8 cellular contexts compared by ENCODE assay signal in the genomic region with DNA sequence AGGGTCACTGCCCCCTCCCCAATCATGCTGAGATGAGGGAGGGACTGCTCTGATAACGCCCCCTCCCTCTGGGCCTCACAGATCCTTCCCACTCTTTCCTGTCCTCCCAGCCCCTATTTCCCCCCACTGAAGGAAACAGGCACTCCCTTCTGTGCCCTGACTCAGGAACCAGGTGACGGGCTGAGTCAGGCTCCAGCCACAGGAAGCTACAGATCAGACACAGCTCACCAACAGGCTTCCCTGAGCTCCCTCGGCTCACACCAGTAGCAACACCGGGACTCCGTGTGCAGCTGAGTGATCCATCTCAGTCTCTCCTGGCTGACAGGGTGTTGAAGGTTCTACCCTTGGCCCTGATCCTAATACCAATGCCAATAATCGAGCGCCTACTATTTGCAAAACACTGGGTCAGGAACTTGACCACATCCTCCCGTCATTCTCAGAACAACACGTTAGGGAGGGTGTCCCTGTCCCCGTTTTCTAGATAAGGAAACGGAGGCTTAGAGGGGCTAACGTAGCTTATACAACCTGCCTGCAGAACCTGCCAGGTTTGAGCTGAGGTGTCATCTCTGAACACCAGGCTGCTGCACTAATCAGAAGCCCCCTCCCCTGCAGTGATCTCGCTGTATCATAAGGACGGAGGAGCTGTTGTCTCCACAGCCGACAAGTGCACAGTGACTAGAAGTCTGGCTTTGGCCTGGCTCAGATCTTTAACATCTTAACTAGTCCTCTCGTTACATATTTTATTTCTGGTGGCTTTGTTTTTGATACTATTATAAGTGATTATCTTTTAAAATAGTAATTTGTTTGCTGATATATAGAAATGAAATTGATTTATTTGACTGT. TPM values are rescaled to one million over a fixed set of nuclear protein-coding genes. Genes with fewer than 3 reads are reported as not detected.
DNase-seq lines count a peak whose midpoint lies in the region; ATAC-seq, FAIRE-seq and TF ChIP-seq lines count a peak whose summit lies in the region.
"Not testable (repeated sequence)": the region's sequence is repeated elsewhere in the genome, so short reads cannot be mapped to it uniquely, and the experiment has no call there.

No MANE protein-coding gene starts in this region.

- not testable (repeated sequence) for H3K9me2 ChIP-seq in SK-N-SH

- H3K27me3 ChIP-seq in BLaER1; SK-N-SH (ENCODE audit: insufficient read depth); K562 (ENCODE audit: control insufficient read depth in 2 of 2, insufficient read depth in 2 of 2, low read length in 2 of 2): not testable (repeated sequence)

- BruUV-seq in K562 (replicated peaks; lab: Mats Ljungman, UMichigan) = not testable (repeated sequence)

- peaks cover 31% of the 10 kb centered on the region for H3K36me3 Mint-ChIP-seq in activated CD8-positive, alpha-beta T cell treated with anti-CD3 and anti-CD28 coated beads, Interleukin-2, amount 10 ng/mL, durations not matched to agents 7 days and 5 days (ENCODE audit: low read depth)

- CTCF ChIA-PET in SK-N-SH (lab: Yijun Ruan, JAX); K562 (lab: Yijun Ruan, JAX; ENCODE audit: low intra/inter-chr PET ratio): not testable (repeated sequence)
- CTCF ChIA-PET in activated CD8-positive, alpha-beta T cell treated with anti-CD3 and anti-CD28 coated beads, Interleukin-2, amount 10 ng/mL, durations not matched to agents 7 days and 5 days (lab: Charles Lee) = interaction anchor here (1.2 kb wide), 2 partner anchors 18 to 61 kb away, joined by 3 to 5 read pairs; no protein-coding TSS in a partner anchor

- peaks cover 42% of the 10 kb centered on the region for H3K4me1 Mint-ChIP-seq in activated CD8-positive, alpha-beta T cell treated with anti-CD3 and anti-CD28 coated beads, Interleukin-2, amount 10 ng/mL, durations not matched to agents 7 days and 5 days (ENCODE audit: low read depth)

- not testable (repeated sequence) for H4K20me1 ChIP-seq in BLaER1; SK-N-SH (ENCODE audit: insufficient read depth); K562 (replicated peaks; ENCODE audit: control insufficient read depth, insufficient read depth, low read length)

- peak overlapping the region; percentile 58 for H3K4me3 Mint-ChIP-seq in activated CD8-positive, alpha-beta T cell treated with anti-CD3 and anti-CD28 coated beads, Interleukin-2, amount 10 ng/mL, durations not matched to agents 7 days and 5 days

- not testable (repeated sequence) for TF ChIP-seq RAD21 in SK-N-SH (IDR thresholded peaks at IDR 0.05; ENCODE audit: low read length); K562 (CRISPR knock-in tag; conservative IDR thresholded peaks at IDR 0.05 in 1 of 2, IDR thresholded peaks at IDR 0.05 in 1 of 2)

- POLR2A ChIA-PET in SK-N-SH (lab: Yijun Ruan, JAX) = not testable (repeated sequence)
- POLR2A ChIA-PET in activated CD8-positive, alpha-beta T cell treated with anti-CD3 and anti-CD28 coated beads, Interleukin-2, amount 10 ng/mL, durations not matched to agents 7 days and 5 days (lab: Charles Lee) = interaction anchor here (0.8 kb wide), 1 partner anchor 138 kb away, joined by 4 read pairs; no protein-coding TSS in a partner anchor
- POLR2A ChIA-PET in K562 (lab: Yijun Ruan, JAX) = interaction anchor here (1.1 kb wide), 1 partner anchor 297 kb away, joined by 3 read pairs; no protein-coding TSS in a partner anchor

- in situ Hi-C loops in K562 (cut with MboI) = loop anchor here (25.0 kb wide), 1 partner anchor 1066 kb away; the partner anchor contains the start of gene LRRC37A2

- not testable (repeated sequence) for TF ChIP-seq CTCF in SK-N-SH (IDR thresholded peaks at IDR 0.05); K562 (IDR thresholded peaks at IDR 0.05 in 2 of 3, conservative IDR thresholded peaks at IDR 0.05 in 1 of 3; ENCODE audit: insufficient read depth in 2 of 3, low read depth in 1 of 3, low read length in 3 of 3)

- not testable (repeated sequence) for H3K4me3 ChIP-seq in BLaER1; SK-N-SH (ENCODE audit: low read depth in 2 of 2, low read length in 1 of 2)
- H3K4me3 ChIP-seq in K562 = 0 out of 2 replicates have a peak overlapping the region, but pooled peaks have one; percentile 8

- TF ChIP-seq EP300 in SK-N-SH (IDR thresholded peaks at IDR 0.05; ENCODE audit: borderline replicate concordance in 1 of 2, low read depth in 1 of 2, low read length in 1 of 2); K562 (IDR thresholded peaks at IDR 0.05; ENCODE audit: low read length): not testable (repeated sequence)

- not testable (repeated sequence) for H3K9me1 ChIP-seq in K562 (ENCODE audit: control insufficient read depth, insufficient read depth, low read length)

- peak; percentile 95 for FAIRE-seq in K562 (lab: Jason Lieb, UNC)

- H3K9ac ChIP-seq in BLaER1, SK-N-SH: not testable (repeated sequence)
- peak overlapping the region in 1 of 2 experiments; percentile 64; a peak in 2 of 4 replicates for H3K9ac ChIP-seq in K562 (ENCODE audit: insufficient read depth in 1 of 2, low read depth in 2 of 2, low read length in 2 of 2)

- not testable (repeated sequence) for H3K9me3 Mint-ChIP-seq in activated CD8-positive, alpha-beta T cell treated with anti-CD3 and anti-CD28 coated beads, Interleukin-2, amount 10 ng/mL, durations not matched to agents 7 days and 5 days (ENCODE audit: insufficient read depth)

- intact Hi-C loops in K562 (cut with micrococcal nuclease) = not testable (repeated sequence)

- H3K27ac Mint-ChIP-seq in activated CD8-positive, alpha-beta T cell treated with anti-CD3 and anti-CD28 coated beads, Interleukin-2, amount 10 ng/mL, durations not matched to agents 7 days and 5 days = peak overlapping the region; percentile 83

- peaks cover 97% of the 10 kb centered on the region for H3K4me1 ChIP-seq in BLaER1
- not testable (repeated sequence) for H3K4me1 ChIP-seq in SK-N-SH (ENCODE audit: control insufficient read depth in 1 of 2, insufficient read depth in 2 of 2, low read depth in 1 of 2, low read length in 1 of 2); K562 (replicated peaks in 1 of 2; ENCODE audit: control insufficient read depth in 2 of 2, insufficient read depth in 2 of 2, low read length in 2 of 2)

- H3K9me3 ChIP-seq in BLaER1; SK-N-SH; K562 (replicated peaks; ENCODE audit: control insufficient read depth, insufficient read depth, low read depth, low read length): not testable (repeated sequence)

- WGBS in SK-N-SH (ENCODE audit: low lambda C conversion rate) = 78% methylated on average over 14 of the region's 16 CpGs
- 5% methylated on average over 11 of the region's 16 CpGs for WGBS in K562 (ENCODE audit: insufficient coverage, low coverage, missing lambda C conversion rate)

- H3K4me2 ChIP-seq in BLaER1 (peak overlapping the region; percentile 76), K562 (ENCODE audit: insufficient read depth, low read length) (peak overlapping the region; percentile 76)
- H3K4me2 ChIP-seq in SK-N-SH = not testable (repeated sequence)

- H3F3A ChIP-seq in SK-N-SH (replicated peaks; ENCODE audit: insufficient read depth) = not testable (repeated sequence)

- not testable (repeated sequence) for H3K27me3 Mint-ChIP-seq in activated CD8-positive, alpha-beta T cell treated with anti-CD3 and anti-CD28 coated beads, Interleukin-2, amount 10 ng/mL, durations not matched to agents 7 days and 5 days (ENCODE audit: low read depth)

- 0 out of 2 replicates have a peak overlapping the region, but pooled peaks have one; percentile 18 for H3K27ac ChIP-seq in BLaER1
- not testable (repeated sequence) for H3K27ac ChIP-seq in SK-N-SH (ENCODE audit: low read depth in 2 of 2, low read length in 1 of 2)
- peak overlapping the region; percentile 69; the same call in 2 of the 3 replicates for H3K27ac ChIP-seq in K562 (ENCODE audit: extremely low read depth, low read depth, low read length)

- peak; percentile 69 for DNase-seq in HK-2 (ENCODE audit: unreplicated experiment)
- not testable (repeated sequence) for DNase-seq in SK-N-SH
- peak; percentile 64 for DNase-seq in activated CD8-positive, alpha-beta T cell treated with anti-CD3 and anti-CD28 coated beads, Interleukin-2, amount 10 ng/mL, durations not matched to agents 7 days and 5 days
- DNase-seq in K562 (ENCODE audit: extremely low read depth in 1 of 4, low spot score in 3 of 4) = peak; percentile 41 to 70 (median 52)
- DNase-seq in glomerular visceral epithelial cell (ENCODE audit: extremely low spot score) = peak; percentile 73
- peak; percentile 87 to 92 for DNase-seq in lung microvascular endothelial cell (ENCODE audit: low read depth in 2 of 2)
- DNase-seq in stimulated activated CD4-positive, alpha-beta T cell treated with anti-CD3 and anti-CD28 coated beads, Interleukin-1b, Interleukin-23, amount 100 ng/mL, for 48 hours = peak; percentile 50

- peak; percentile 95 for ATAC-seq in activated CD8-positive, alpha-beta T cell treated with anti-CD3 and anti-CD28 coated beads, Interleukin-2, amount 10 ng/mL, durations not matched to agents 7 days and 5 days
- ATAC-seq in K562 = peak; percentile 95

- not testable (repeated sequence) for TF ChIP-seq POLR2A in K562 (conservative IDR thresholded peaks at IDR 0.05)

- not testable (repeated sequence) for H3K79me2 ChIP-seq in SK-N-SH (ENCODE audit: insufficient read depth); K562 (ENCODE audit: control insufficient read depth, insufficient read depth, low read length)

- not testable (repeated sequence) for H2AFZ ChIP-seq in SK-N-SH (ENCODE audit: low read depth)
- H2AFZ ChIP-seq in K562 (ENCODE audit: low read depth, low read length) = peak overlapping the region; percentile 87

- not testable (repeated sequence) for H3K36me3 ChIP-seq in BLaER1; SK-N-SH (replicated peaks in 1 of 2; ENCODE audit: control insufficient read depth in 1 of 2, insufficient read depth in 2 of 2, low read length in 1 of 2); K562 (ENCODE audit: control insufficient read depth, insufficient read depth, low read length)

RNA-seq across cellular contexts. Expression of gene ARHGAP27, which starts 13.5 kb away (rescaled TPM):
- polyA plus RNA-seq in SK-N-SH (2012; rRNA removed) = 2.1 and 4.3 TPM in 2 replicates
- polyA plus RNA-seq in SK-N-SH (2012; cell fraction: cytosol; rRNA removed) = 0.75 and 0.89 TPM in 2 replicates
- 25.3 and 25.5 TPM in 2 replicates for polyA plus RNA-seq in SK-N-SH (2012; cell fraction: nucleus; rRNA removed)
- total RNA-seq in activated CD8-positive, alpha-beta T cell treated with anti-CD3 and anti-CD28 coated beads, Interleukin-2, amount 10 ng/mL, durations not matched to agents 7 days and 5 days = 100 to 1,000 TPM; 100 to 106 TPM
- 9.9 and 43.4 TPM in 2 replicates for total RNA-seq in K562 (2011; cell fraction: chromatin; rRNA removed; ENCODE audit: low replicate concordance)
- total RNA-seq in K562 (2011; cell fraction: nucleolus; rRNA removed) = 15.5 and 24.8 TPM in 2 replicates
- total RNA-seq in K562 (2011; cell fraction: nucleoplasm; rRNA removed) = 11.3 and 12.3 TPM in 2 replicates
- total RNA-seq in K562 (2014; rRNA removed) = 2.7 and 3.4 TPM in 2 replicates
- 0.64 and 1.1 TPM in 2 replicates for total RNA-seq in K562 (2014; rRNA removed; fragmentation: Illumina TruSeq; extraction: Trizol)
- 1.2 and 2.1 TPM in 2 replicates for total RNA-seq in K562 (2015; rRNA removed; fragmentation: Illumina TruSeq; extraction: Trizol)
- total RNA-seq in K562 (2021) = 3.0 and 3.7 TPM in 2 replicates
- polyA plus RNA-seq in K562 (2011; rRNA removed) = 4.6 and 6.0 TPM in 2 replicates
- polyA plus RNA-seq in K562 (2011; cell fraction: cytosol; rRNA removed) = 3.5 and 9.2 TPM in 2 replicates
- polyA plus RNA-seq in K562 (2011; cell fraction: nucleus; rRNA removed) = 43.0 and 76.4 TPM in 2 replicates
- polyA plus RNA-seq in K562 (2012) = 1.8 and 4.2 TPM in 2 replicates
- 1.8 and 1.9 TPM in 2 replicates for polyA plus RNA-seq in K562 (2014; fragmentation: Illumina TruSeq; extraction: Trizol)
- under 1 TPM; 0.04 to 0.06 TPM for polyA plus RNA-seq in K562 (2014; fragmentation: Nextera tagmentation; extraction: Ambion mirVana)
- polyA plus RNA-seq in K562 (2014; rRNA removed) = 2.9 and 3.8 TPM in 2 replicates
- polyA minus RNA-seq in K562 (2011; rRNA and poly(A)+ RNA removed) = 2.3 and 2.8 TPM in 2 replicates
- 3.5 and 3.8 TPM in 2 replicates for polyA minus RNA-seq in K562 (2011; cell fraction: cytosol; rRNA and poly(A)+ RNA removed)
- polyA minus RNA-seq in K562 (2011; cell fraction: nucleus; rRNA and poly(A)+ RNA removed) = 10.3 and 16.0 TPM in 2 replicates
- total RNA-seq in lung microvascular endothelial cell = 19.0 and 33.7 TPM in 2 replicates

RNA-seq across cellular contexts. Expression of gene PLEKHM1, which starts 44.4 kb away (rescaled TPM):
- 9.0 and 12.3 TPM in 2 replicates for polyA plus RNA-seq in SK-N-SH (2012; rRNA removed)
- 4.6 and 5.4 TPM in 2 replicates for polyA plus RNA-seq in SK-N-SH (2012; cell fraction: cytosol; rRNA removed)
- polyA plus RNA-seq in SK-N-SH (2012; cell fraction: nucleus; rRNA removed) = 26.7 and 29.2 TPM in 2 replicates
- total RNA-seq in activated CD8-positive, alpha-beta T cell treated with anti-CD3 and anti-CD28 coated beads, Interleukin-2, amount 10 ng/mL, durations not matched to agents 7 days and 5 days = 10 to 100 TPM; 50.5 to 52.7 TPM
- total RNA-seq in K562 (2011; cell fraction: chromatin; rRNA removed; ENCODE audit: low replicate concordance) = 46.6 and 80.6 TPM in 2 replicates
- total RNA-seq in K562 (2011; cell fraction: nucleolus; rRNA removed) = 31.8 and 34.4 TPM in 2 replicates
- total RNA-seq in K562 (2011; cell fraction: nucleoplasm; rRNA removed) = 47.3 and 54.0 TPM in 2 replicates
- 5.4 and 6.2 TPM in 2 replicates for total RNA-seq in K562 (2014; rRNA removed)
- 4.0 and 4.8 TPM in 2 replicates for total RNA-seq in K562 (2014; rRNA removed; fragmentation: Illumina TruSeq; extraction: Trizol)
- 5.8 and 6.0 TPM in 2 replicates for total RNA-seq in K562 (2015; rRNA removed; fragmentation: Illumina TruSeq; extraction: Trizol)
- 16.8 and 23.3 TPM in 2 replicates for total RNA-seq in K562 (2021)
- polyA plus RNA-seq in K562 (2011; rRNA removed) = 8.4 and 10.7 TPM in 2 replicates
- 5.5 and 11.7 TPM in 2 replicates for polyA plus RNA-seq in K562 (2011; cell fraction: cytosol; rRNA removed)
- polyA plus RNA-seq in K562 (2011; cell fraction: nucleus; rRNA removed) = 13.9 and 31.7 TPM in 2 replicates
- polyA plus RNA-seq in K562 (2012) = 11.9 and 27.8 TPM in 2 replicates
- polyA plus RNA-seq in K562 (2014; fragmentation: Illumina TruSeq; extraction: Trizol) = 9.0 and 10.8 TPM in 2 replicates
- polyA plus RNA-seq in K562 (2014; fragmentation: Nextera tagmentation; extraction: Ambion mirVana) = under 1 TPM; 0.13 to 0.37 TPM
- 5.7 and 12.4 TPM in 2 replicates for polyA plus RNA-seq in K562 (2014; rRNA removed)
- polyA minus RNA-seq in K562 (2011; rRNA and poly(A)+ RNA removed) = 22.7 and 26.7 TPM in 2 replicates
- 22.3 and 23.7 TPM in 2 replicates for polyA minus RNA-seq in K562 (2011; cell fraction: cytosol; rRNA and poly(A)+ RNA removed)
- polyA minus RNA-seq in K562 (2011; cell fraction: nucleus; rRNA and poly(A)+ RNA removed) = 12.0 and 19.0 TPM in 2 replicates
- total RNA-seq in lung microvascular endothelial cell = 12.0 and 19.6 TPM in 2 replicates
